ENCODE assay signal across 8 cellular contexts in genomic region chr3:190701096-190701532, GRCh38.
A peak's percentile ranks its signal among the peaks of the same experiment; 100 is the strongest.
DNase-seq lines count a peak whose midpoint lies in the region; ATAC-seq, FAIRE-seq and TF ChIP-seq lines count a peak whose summit lies in the region.

No MANE protein-coding gene starts in this region.

- no peak overlapping the region for H3K18ac ChIP-seq in neuronal stem cell (ENCODE audit: low read length)

- peaks cover 0 to 2% of the 10 kb centered on the region in 2 donors for H3K4me1 ChIP-seq in neuronal stem cell (ENCODE audit: control insufficient read depth in 2 of 2, insufficient read depth in 1 of 2, low read depth in 1 of 2, low read length in 2 of 2)
- H3K4me1 ChIP-seq in vagina: no peaks in the 10 kb centered on the region

- peak; percentile 86 for FAIRE-seq in RCC 7860 (lab: Jason Lieb, UNC)

- no peak overlapping the region for H2BK120ac ChIP-seq in neuronal stem cell (ENCODE audit: low read depth, low read length)

- ATAC-seq in HG03442 (IDR thresholded peaks at IDR 0.05; ENCODE audit: unreplicated experiment): peak; percentile 63

- intact Hi-C loops in vagina (cut with DNase I): no loop called here

- no peak overlapping the region for H2BK5ac ChIP-seq in neuronal stem cell (ENCODE audit: low read length)

- H2AFZ ChIP-seq in neuronal stem cell (ENCODE audit: low read length): no peak overlapping the region

- H3K36me3 ChIP-seq in neuronal stem cell (replicated peaks in 1 of 2; ENCODE audit: control insufficient read depth in 2 of 2, insufficient read depth in 2 of 2, low read length in 2 of 2): no peaks in the 10 kb centered on the region
- no peaks in the 10 kb centered on the region for H3K36me3 ChIP-seq in vagina

- H3K27me3 ChIP-seq in neuronal stem cell (ENCODE audit: control insufficient read depth in 3 of 3, insufficient read depth in 3 of 3, low read depth in 1 of 3, low read length in 3 of 3) (peaks cover 0 to 8% (median 0%) of the 10 kb centered on the region in 3 experiments), vagina (no peaks in the 10 kb centered on the region)

- no peaks in the 10 kb centered on the region for H3K9me3 ChIP-seq in neuronal stem cell (replicated peaks in 1 of 2; ENCODE audit: control insufficient read depth in 2 of 2, insufficient read depth in 1 of 2, low read depth in 1 of 2, low read length in 2 of 2)
- H3K9me3 ChIP-seq in vagina: no peaks in the 10 kb centered on the region

- TF ChIP-seq CTCF in epithelial cell of proximal tubule (conservative IDR thresholded peaks at IDR 0.05; ENCODE audit: low read depth, low read length) (peak; percentile 95), vagina (IDR thresholded peaks at IDR 0.05) (peak in 1 of 3 experiments; percentile 32)

- H3K79me1 ChIP-seq in neuronal stem cell (ENCODE audit: low read depth, low read length): no peaks in the 10 kb centered on the region

- no CpG with 5 or more reads among the region's 4 CpGs for WGBS in neuronal stem cell (ENCODE audit: extremely low coverage in 2 of 2, insufficient read length in 2 of 2, insufficient replicate concordance in 1 of 2), 2 donors

- no peak overlapping the region for H2AK5ac ChIP-seq in neuronal stem cell (ENCODE audit: low read depth, low read length)

- no peak overlapping the region for H3K4me2 ChIP-seq in neuronal stem cell (ENCODE audit: insufficient read depth, low read length, poor library complexity, severe bottlenecking)

- H3K9ac ChIP-seq in neuronal stem cell (ENCODE audit: low read depth, low read length, poor library complexity): no peak overlapping the region

- no peak overlapping the region for H2BK12ac ChIP-seq in neuronal stem cell (ENCODE audit: low read length)

- H4K8ac ChIP-seq in neuronal stem cell (ENCODE audit: low read depth, low read length): no peak overlapping the region

- H3K27ac ChIP-seq in neuronal stem cell (replicated peaks; ENCODE audit: low read length) (no peak overlapping the region), vagina (no peak overlapping the region)

- H2BK15ac ChIP-seq in neuronal stem cell (ENCODE audit: low read length): no peak overlapping the region

- no peak overlapping the region for H3K14ac ChIP-seq in neuronal stem cell (ENCODE audit: low read length)

- no peak overlapping the region for H4K91ac ChIP-seq in neuronal stem cell (ENCODE audit: low read depth, low read length, poor library complexity)

- DNase-seq in GDM1 (lab: John Stamatoyannopoulos, UW) (peak; percentile 6), RCC 7860 (ENCODE audit: low spot score) (peak; percentile 60), epithelial cell of proximal tubule (ENCODE audit: low read depth) (peak; percentile 68), neuronal stem cell (ENCODE audit: low spot score) (peak; percentile 12), vagina (ENCODE audit: extremely low spot score in 2 of 2) (no peak), NCI-H1092 (lab: John Stamatoyannopoulos, UW) (no peak), putamen (ENCODE audit: low spot score) (no peak)

- no peak overlapping the region for H3K4ac ChIP-seq in neuronal stem cell (ENCODE audit: low read length)

- H3K4me3 ChIP-seq in epithelial cell of proximal tubule (ENCODE audit: low read depth, low read length): no peak overlapping the region
- no peak overlapping the region for H3K4me3 ChIP-seq in neuronal stem cell (ENCODE audit: low read length in 2 of 2)
- no peak overlapping the region for H3K4me3 ChIP-seq in vagina

- no peak for TF ChIP-seq POLR2A in vagina (IDR thresholded peaks at IDR 0.05)

- no peak overlapping the region for H3K23ac ChIP-seq in neuronal stem cell (ENCODE audit: low read depth, low read length, poor library complexity)

Comparison
In these comparisons a context has a peak if more than half of its experiments do, and no peak if none do; other contexts are left out.
1. DNase-seq: peak in GDM1 (single experiment), RCC 7860 (single experiment), epithelial cell of proximal tubule (single experiment) and neuronal stem cell (single experiment); none in vagina (0 of 2), NCI-H1092 (single experiment) and putamen (single experiment).